ENCODE assay signal across 1 cellular context in genomic region chr9:136088939-136089696, GRCh38.
TF ChIP-seq lines count a peak whose summit lies in the region.

No MANE protein-coding gene starts in this region.

TF ChIP-seq in HepG2, 621 proteins besides CTCF, POLR2A, EP300 and RAD21 (continued from another document):
- no peak for TF ChIP-seq ZNF800 (CRISPR knock-in tag; IDR thresholded peaks at IDR 0.05)
- no peak for TF ChIP-seq ZNF607 (CRISPR knock-in tag; IDR thresholded peaks at IDR 0.05; ENCODE audit: borderline replicate concordance)
- TF ChIP-seq ZNF280B (CRISPR knock-in tag; IDR thresholded peaks at IDR 0.05; ENCODE audit: borderline replicate concordance), result no peak
- TF ChIP-seq ZNF883 (CRISPR knock-in tag; IDR thresholded peaks at IDR 0.05; ENCODE audit: not compliant biosample characterization), result no peak
- TF ChIP-seq SRSF9 (IDR thresholded peaks at IDR 0.05; ENCODE audit: borderline replicate concordance, insufficient read depth, low read depth, low read length, poor library complexity, severe bottlenecking), result no peak
- TF ChIP-seq ZNF318 (CRISPR knock-in tag; IDR thresholded peaks at IDR 0.05), result no peak
